In genomic region chr2:73232471-73233153, GRCh38 we compare ENCODE assay signal across 8 cellular contexts. TPM values are rescaled to one million over a fixed set of nuclear protein-coding genes. Genes with fewer than 3 reads are reported as not detected.
A peak's percentile ranks its signal among the peaks of the same experiment; 100 is the strongest.
DNase-seq lines count a peak whose midpoint lies in the region; ATAC-seq, FAIRE-seq and TF ChIP-seq lines count a peak whose summit lies in the region.

No MANE protein-coding gene starts in this region.

- POLR2A ChIA-PET in Caco-2 (lab: Charles Lee) = interaction anchor here (0.6 to 2.4 kb wide), 7 partner anchors 17 to 888 kb away, joined by 4 to 15 read pairs (median 5); partner anchors contain the start of gene ALMS1

- FAIRE-seq in astrocyte (lab: Jason Lieb, UNC) (no peak), RCC 7860 (lab: Jason Lieb, UNC) (no peak)

- peak overlapping the region; percentile 91 for H3K4me3 Mint-ChIP-seq in Caco-2 (ENCODE audit: unreplicated experiment)
- H3K4me3 Mint-ChIP-seq in astrocyte (ENCODE audit: unreplicated experiment) = peak overlapping the region; percentile 98

- H4K20me1 ChIP-seq in Loucy (ENCODE audit: insufficient read depth, low read length, poor library complexity, severe bottlenecking) (peaks cover 39% of the 10 kb centered on the region), astrocyte (ENCODE audit: insufficient read depth, low read length) (peaks cover 31% of the 10 kb centered on the region)

- DNase-seq in Caco-2 (peak; percentile 64 to 66), astrocyte (ENCODE audit: low read depth) (no peak), kidney epithelial cell (ENCODE audit: low read depth) (no peak), NCI-H1105 (lab: John Stamatoyannopoulos, UW) (no peak), RCC 7860 (ENCODE audit: low spot score) (no peak)
- DNase-seq in stimulated activated naive CD4-positive, alpha-beta T cell treated with Interleukin-2 at 50 U/mL for 16 hours (lab: John Stamatoyannopoulos, UW) = peak; percentile 27

- TF ChIP-seq CTCF in Caco-2 (IDR thresholded peaks at IDR 0.05; ENCODE audit: insufficient read depth in 1 of 2, low read depth in 1 of 2, low read length in 1 of 2, severe bottlenecking in 1 of 2, unreplicated experiment in 1 of 2) (peak in 1 of 2 experiments; percentile 13), Loucy (conservative IDR thresholded peaks at IDR 0.05; ENCODE audit: low read length) (peak; percentile 43), astrocyte (IDR thresholded peaks at IDR 0.05; ENCODE audit: insufficient read depth, low read depth, low read length) (no peak), kidney epithelial cell (IDR thresholded peaks at IDR 0.05; ENCODE audit: insufficient read depth, low read length, poor library complexity, severe bottlenecking) (no peak)

- H3K36me3 Mint-ChIP-seq in Caco-2 (ENCODE audit: insufficient read depth, unreplicated experiment) (peaks cover 51% of the 10 kb centered on the region), astrocyte (ENCODE audit: low read depth, unreplicated experiment) (peaks cover 10% of the 10 kb centered on the region)

- H3K9me3 ChIP-seq in Caco-2 = no peaks in the 10 kb centered on the region
- H3K9me3 ChIP-seq in Loucy (ENCODE audit: insufficient read depth, low read depth, low read length) = no peaks in the 10 kb centered on the region
- H3K9me3 ChIP-seq in astrocyte (ENCODE audit: insufficient read depth, low read depth, low read length) = no peaks in the 10 kb centered on the region

- intact Hi-C loops in Caco-2 (cut with micrococcal nuclease; ENCODE audit: unreplicated experiment) = no loop called here

- H3K9me2 ChIP-seq in Loucy (replicated peaks; ENCODE audit: low read depth, low read length) = no peaks in the 10 kb centered on the region

- TSS peak; percentile 52 for BruUV-seq in Caco-2 (replicated peaks; lab: Mats Ljungman, UMichigan)

- no peaks in the 10 kb centered on the region for H3K9me3 Mint-ChIP-seq in Caco-2 (ENCODE audit: unreplicated experiment)
- no peaks in the 10 kb centered on the region for H3K9me3 Mint-ChIP-seq in astrocyte (ENCODE audit: unreplicated experiment)

- peak overlapping the region; percentile 78 for H2AFZ ChIP-seq in Loucy (ENCODE audit: low read length)
- H2AFZ ChIP-seq in astrocyte (ENCODE audit: low read depth, low read length) = peak overlapping the region; percentile 83

- H3K4me3 ChIP-seq in Caco-2 (ENCODE audit: low read depth, low read length) = peak overlapping the region; percentile 65
- peak overlapping the region; percentile 99 for H3K4me3 ChIP-seq in Loucy (ENCODE audit: low read length, poor library complexity, severe bottlenecking)
- peak overlapping the region; percentile 96 for H3K4me3 ChIP-seq in astrocyte (ENCODE audit: insufficient read depth, low read depth, low read length)
- peak overlapping the region; percentile 72 for H3K4me3 ChIP-seq in kidney epithelial cell (ENCODE audit: low read depth, low read length)

- peaks cover 47% of the 10 kb centered on the region for H3K79me2 ChIP-seq in Loucy (ENCODE audit: insufficient read depth, low read length)
- peaks cover 42% of the 10 kb centered on the region for H3K79me2 ChIP-seq in astrocyte (ENCODE audit: insufficient read depth, low read length)

- H3K27me3 Mint-ChIP-seq in Caco-2 (ENCODE audit: insufficient read depth, unreplicated experiment) (no peaks in the 10 kb centered on the region), astrocyte (ENCODE audit: low read depth, unreplicated experiment) (no peaks in the 10 kb centered on the region)

- peak overlapping the region; percentile 52 for H3K27ac ChIP-seq in astrocyte (ENCODE audit: low read depth, low read length)

- no peaks in the 10 kb centered on the region for H3K36me3 ChIP-seq in Caco-2 (ENCODE audit: control insufficient read depth, insufficient read depth, low read length)
- H3K36me3 ChIP-seq in Loucy (ENCODE audit: insufficient read depth, low read length) = no peaks in the 10 kb centered on the region; the same call in 1 of the 2 replicates
- H3K36me3 ChIP-seq in astrocyte (ENCODE audit: insufficient read depth, low read length) = peaks cover 7% of the 10 kb centered on the region
- H3K36me3 ChIP-seq in kidney epithelial cell (ENCODE audit: control insufficient read depth, insufficient read depth, low read length) = no peaks in the 10 kb centered on the region

- H3K9ac ChIP-seq in Loucy (ENCODE audit: low read depth, low read length, poor library complexity, severe bottlenecking) = peak overlapping the region; percentile 64
- H3K9ac ChIP-seq in astrocyte (ENCODE audit: low read length) = peak overlapping the region; percentile 88

- peak; percentile 0 for ATAC-seq in GM19468 (IDR thresholded peaks at IDR 0.05; ENCODE audit: extremely low read depth, unreplicated experiment)

- peaks cover 7% of the 10 kb centered on the region; the same call in 1 of the 2 replicates for H3K4me1 ChIP-seq in Caco-2
- peaks cover 21% of the 10 kb centered on the region for H3K4me1 ChIP-seq in Loucy (ENCODE audit: insufficient read depth, low read length, poor library complexity, severe bottlenecking)
- H3K4me1 ChIP-seq in astrocyte (ENCODE audit: insufficient read depth, low read length) = peaks cover 19% of the 10 kb centered on the region

- H3K4me2 ChIP-seq in Loucy (ENCODE audit: low read depth, low read length, poor library complexity, severe bottlenecking) (peak overlapping the region; percentile 88), astrocyte (ENCODE audit: low read length) (peak overlapping the region; percentile 100)

- CTCF ChIA-PET in Caco-2 (lab: Charles Lee) = interaction anchor here (0.5 to 3.2 kb wide), 12 partner anchors 18 to 340 kb away, joined by 3 to 22 read pairs (median 4); no protein-coding TSS in a partner anchor

- no peaks in the 10 kb centered on the region; the same call in 1 of the 2 replicates for H3F3A ChIP-seq in Loucy (ENCODE audit: low read depth)

- H3K27me3 ChIP-seq in Caco-2 (replicated peaks; ENCODE audit: control insufficient read depth, insufficient read depth, low read length) (no peaks in the 10 kb centered on the region), Loucy (ENCODE audit: insufficient read depth, low read length, poor library complexity, severe bottlenecking) (peaks cover 6% of the 10 kb centered on the region), astrocyte (ENCODE audit: insufficient read depth, low read length) (no peaks in the 10 kb centered on the region), kidney epithelial cell (ENCODE audit: control insufficient read depth, insufficient read depth, low read length) (no peaks in the 10 kb centered on the region)

- peaks cover 20% of the 10 kb centered on the region for H3K4me1 Mint-ChIP-seq in Caco-2 (ENCODE audit: low read depth, unreplicated experiment)
- H3K4me1 Mint-ChIP-seq in astrocyte (ENCODE audit: low read depth, unreplicated experiment) = peaks cover 15% of the 10 kb centered on the region

- peak overlapping the region; percentile 98 for H3K27ac Mint-ChIP-seq in Caco-2 (ENCODE audit: unreplicated experiment)
- H3K27ac Mint-ChIP-seq in astrocyte (ENCODE audit: unreplicated experiment) = no peak overlapping the region

RNA-seq across cellular contexts. Expression of gene PRADC1, which starts 0.4 kb away (rescaled TPM):
- total RNA-seq in Caco-2 (2022) = 24.1 and 25.4 TPM in 2 replicates
- total RNA-seq in astrocyte = 13.1 and 16.7 TPM in 2 replicates
- 6.6 and 7.8 TPM in 2 replicates for total RNA-seq in kidney epithelial cell

RNA-seq across cellular contexts. Expression of gene CCT7, which starts 1.5 kb away (rescaled TPM):
- total RNA-seq in Caco-2 (2022) (450 and 505 TPM in 2 replicates), astrocyte (315 and 359 TPM in 2 replicates), kidney epithelial cell (254 and 277 TPM in 2 replicates)

RNA-seq across cellular contexts. Expression of gene SMYD5, which starts 18.6 kb away (rescaled TPM):
- total RNA-seq in Caco-2 (2022) (53.1 and 65.8 TPM in 2 replicates), astrocyte (12.8 and 14.5 TPM in 2 replicates), kidney epithelial cell (30.2 and 33.6 TPM in 2 replicates)

RNA-seq across cellular contexts. Expression of gene NOTO, which starts 30.2 kb away (rescaled TPM):
- total RNA-seq in Caco-2 (2022) (0.12 TPM in 1 of 2 replicates, not detected in the other), astrocyte (not detected in 2 replicates), kidney epithelial cell (not detected in 2 replicates)

RNA-seq across cellular contexts. Expression of gene FBXO41, which starts 51.7 kb away (rescaled TPM):
- total RNA-seq in Caco-2 (2022) (11.6 and 12.1 TPM in 2 replicates), astrocyte (10.1 and 10.9 TPM in 2 replicates), kidney epithelial cell (7.0 and 9.9 TPM in 2 replicates)

Comparison
In these comparisons a context has a peak if more than half of its experiments do, and no peak if none do; other contexts are left out.
1. DNase-seq: peak in Caco-2 (2 of 2) and stimulated activated naive CD4-positive, alpha-beta T cell treated with Interleukin-2 at 50 U/mL for 16 hours (single experiment); none in astrocyte (single experiment), kidney epithelial cell (single experiment), NCI-H1105 (single experiment) and RCC 7860 (single experiment).
2. Peak in every context shown above with its lines, with median percentiles within 50 percentile points of each other: H3K4me3 ChIP-seq.